In genomic region chr16:29789775-29790182, GRCh38 we compare ENCODE assay signal across 8 cellular contexts. TPM values are rescaled to one million over a fixed set of nuclear protein-coding genes. Genes with fewer than 3 reads are reported as not detected.
DNase-seq lines count a peak whose midpoint lies in the region; ATAC-seq, FAIRE-seq and TF ChIP-seq lines count a peak whose summit lies in the region.

No MANE protein-coding gene starts in this region.

- TF ChIP-seq EP300 in A549 (IDR thresholded peaks at IDR 0.05) = no peak

- 54% methylated on average over 20 of the region's 20 CpGs for WGBS in A549 (ENCODE audit: missing lambda C conversion rate)

- CTCF ChIA-PET in A549 (lab: Yijun Ruan, JAX) = interaction anchor here (0.5 to 4.4 kb wide), 26 partner anchors 9 to 263 kb away, joined by 3 to 54 read pairs (median 6); a partner anchor contains a TSS

- no peak for TF ChIP-seq RAD21 in A549 (conservative IDR thresholded peaks at IDR 0.05 in 1 of 2, IDR thresholded peaks at IDR 0.05 in 1 of 2)

- no peaks in the 10 kb centered on the region; the same call in 1 of the 2 replicates for H3K27me3 Mint-ChIP-seq in HFFc6 (ENCODE audit: insufficient read depth)
- H3K27me3 Mint-ChIP-seq in brain = peaks cover 15% of the 10 kb centered on the region
- H3K27me3 Mint-ChIP-seq in memory B cell = no peaks in the 10 kb centered on the region

- no peak for TF ChIP-seq POLR2A in A549 (IDR thresholded peaks at IDR 0.05; ENCODE audit: low read length)

- H3K36me3 Mint-ChIP-seq in HFFc6 (ENCODE audit: low read depth) = peaks cover 6% of the 10 kb centered on the region; the same call in 1 of the 2 replicates
- H3K36me3 Mint-ChIP-seq in brain = peaks cover 7% of the 10 kb centered on the region
- peaks cover 6% of the 10 kb centered on the region for H3K36me3 Mint-ChIP-seq in memory B cell

- H3K4me1 Mint-ChIP-seq in HFFc6 (ENCODE audit: low read depth) = peaks cover 35% of the 10 kb centered on the region
- peaks cover 51% of the 10 kb centered on the region for H3K4me1 Mint-ChIP-seq in brain
- peaks cover 37% of the 10 kb centered on the region for H3K4me1 Mint-ChIP-seq in memory B cell

- peaks cover 20% of the 10 kb centered on the region for H3K4me1 ChIP-seq in A549

- peak in 1 of 2 experiments; percentile 40 for DNase-seq in A549 (ENCODE audit: low read depth in 1 of 2, low spot score in 1 of 2)
- no peak for DNase-seq in HFFc6
- DNase-seq in memory B cell (ENCODE audit: low spot score in 2 of 2) = no peak
- DNase-seq in urothelium cell line (ENCODE audit: low spot score) = no peak
- DNase-seq in amygdala (lab: John Stamatoyannopoulos, UW) = no peak

- peak overlapping the region; percentile 94 for H3K4me2 ChIP-seq in A549

- FAIRE-seq in A549 (lab: Jason Lieb, UNC) = no peak
- no peak for FAIRE-seq in urothelium cell line (lab: Jason Lieb, UNC)

- peak overlapping the region; percentile 94 for H3K4me3 ChIP-seq in A549

- H3K9me3 Mint-ChIP-seq in HFFc6 (no peaks in the 10 kb centered on the region), brain (peaks cover 0 to 2% (median 0%) of the 10 kb centered on the region in 5 experiments), memory B cell (no peaks in the 10 kb centered on the region)

- peak overlapping the region; percentile 94 to 96 for H3K27ac ChIP-seq in A549

- H3K4me3 Mint-ChIP-seq in HFFc6 = peak overlapping the region; percentile 99
- peak overlapping the region; percentile 95 to 100 (median 99) for H3K4me3 Mint-ChIP-seq in brain
- H3K4me3 Mint-ChIP-seq in memory B cell = peak overlapping the region; percentile 90

- ATAC-seq in A549 (peak; percentile 39 to 47), memory B cell (ENCODE audit: low read depth) (no peak), GM18517 (IDR thresholded peaks at IDR 0.05; ENCODE audit: unreplicated experiment) (no peak), HG02840 (IDR thresholded peaks at IDR 0.05; ENCODE audit: low FRiP score, unreplicated experiment) (no peak)

- POLR2A ChIA-PET in A549 (lab: Yijun Ruan, JAX) = interaction anchor here (0.6 to 2.3 kb wide), 16 partner anchors 9 to 628 kb away, joined by 3 to 25 read pairs (median 4); partner anchors contain the start of genes ALDOA, MAZ and PAGR1

- TF ChIP-seq CTCF in A549 (IDR thresholded peaks at IDR 0.05) (no peak), HFFc6 (IDR thresholded peaks at IDR 0.05) (no peak), brain (conservative IDR thresholded peaks at IDR 0.05) (no peak)

- peak overlapping the region; percentile 92 for H3K27ac Mint-ChIP-seq in HFFc6
- H3K27ac Mint-ChIP-seq in brain = peak overlapping the region; percentile 98 to 99 (median 99)
- H3K27ac Mint-ChIP-seq in memory B cell = peak overlapping the region; percentile 91

- H3K9me3 ChIP-seq in A549 = no peaks in the 10 kb centered on the region

TF ChIP-seq in A549, 52 proteins besides CTCF, POLR2A, EP300 and RAD21:
- TF ChIP-seq FOXS1 (CRISPR knock-in tag; IDR thresholded peaks at IDR 0.05) (no peak), FOSB (CRISPR knock-in tag; IDR thresholded peaks at IDR 0.05) (no peak), HDAC2 (IDR thresholded peaks at IDR 0.05) (no peak)
- TF ChIP-seq, protein P1, sequence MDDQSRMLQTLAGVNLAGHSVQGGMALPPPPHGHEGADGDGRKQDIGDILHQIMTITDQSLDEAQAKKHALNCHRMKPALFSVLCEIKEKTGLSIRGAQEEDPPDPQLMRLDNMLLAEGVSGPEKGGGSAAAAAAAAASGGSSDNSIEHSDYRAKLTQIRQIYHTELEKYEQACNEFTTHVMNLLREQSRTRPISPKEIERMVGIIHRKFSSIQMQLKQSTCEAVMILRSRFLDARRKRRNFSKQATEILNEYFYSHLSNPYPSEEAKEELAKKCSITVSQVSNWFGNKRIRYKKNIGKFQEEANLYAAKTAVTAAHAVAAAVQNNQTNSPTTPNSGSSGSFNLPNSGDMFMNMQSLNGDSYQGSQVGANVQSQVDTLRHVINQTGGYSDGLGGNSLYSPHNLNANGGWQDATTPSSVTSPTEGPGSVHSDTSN (IDR thresholded peaks at IDR 0.05) = no peak

RNA-seq across cellular contexts. Expression of gene KIF22, which starts 0.8 kb away (rescaled TPM):
- polyA plus RNA-seq in A549 (2011; rRNA removed) (64.3 and 85.9 TPM in 2 replicates), A549 (2017; fragmentation: RNase III; extraction: RNeasy Plus Mini Kit Qiagen cat#74134 plus additional on column Dnase treatment) (70.0 to 73.7 TPM (median 72.6 TPM) in 3 replicates), brain (ENCODE audit: insufficient read depth, low read depth, low replicate concordance) (129 TPM)
- polyA plus RNA-seq in A549 (2012; cell fraction: cytosol; rRNA removed) = 131 and 139 TPM in 2 replicates
- polyA plus RNA-seq in A549 (2012; cell fraction: nucleus; rRNA removed) = 316 and 319 TPM in 2 replicates
- 147 and 158 TPM in 2 replicates for polyA minus RNA-seq in A549 (2011; rRNA and poly(A)+ RNA removed)
- total RNA-seq in HFFc6 (2021; fragmentation: NEBNext Ultra II Directional; extraction: Animal tissue kit (Norgen Biotek cat#: 25700)) = 10 to 100 TPM; 26.4 to 50.3 (median 48.9) TPM

RNA-seq across cellular contexts. Expression of gene ZG16, which starts 11.7 kb away (rescaled TPM):
- polyA plus RNA-seq in A549 (2011; rRNA removed) = not detected in 2 replicates
- 0.01 TPM in 1 of 2 replicates, not detected in the other for polyA plus RNA-seq in A549 (2012; cell fraction: cytosol; rRNA removed)
- not detected in 2 replicates for polyA plus RNA-seq in A549 (2012; cell fraction: nucleus; rRNA removed)
- polyA plus RNA-seq in A549 (2017; fragmentation: RNase III; extraction: RNeasy Plus Mini Kit Qiagen cat#74134 plus additional on column Dnase treatment) = not detected in 3 replicates
- polyA minus RNA-seq in A549 (2011; rRNA and poly(A)+ RNA removed) = not detected in 2 replicates
- total RNA-seq in HFFc6 (2021; fragmentation: NEBNext Ultra II Directional; extraction: Animal tissue kit (Norgen Biotek cat#: 25700)) = not detected
- not detected for polyA plus RNA-seq in brain (ENCODE audit: insufficient read depth, low read depth, low replicate concordance)

RNA-seq across cellular contexts. Expression of gene MAZ, which starts 16.6 kb away (rescaled TPM):
- 79.6 and 99.7 TPM in 2 replicates for polyA plus RNA-seq in A549 (2011; rRNA removed)
- 192 and 249 TPM in 2 replicates for polyA plus RNA-seq in A549 (2012; cell fraction: cytosol; rRNA removed)
- polyA plus RNA-seq in A549 (2012; cell fraction: nucleus; rRNA removed) = 213 and 345 TPM in 2 replicates
- polyA plus RNA-seq in A549 (2017; fragmentation: RNase III; extraction: RNeasy Plus Mini Kit Qiagen cat#74134 plus additional on column Dnase treatment) = 216 to 231 TPM (median 221 TPM) in 3 replicates
- 200 and 239 TPM in 2 replicates for polyA minus RNA-seq in A549 (2011; rRNA and poly(A)+ RNA removed)
- total RNA-seq in HFFc6 (2021; fragmentation: NEBNext Ultra II Directional; extraction: Animal tissue kit (Norgen Biotek cat#: 25700)) = 100 to 1,000 TPM; 148 to 178 (median 165) TPM
- 626 TPM for polyA plus RNA-seq in brain (ENCODE audit: insufficient read depth, low read depth, low replicate concordance)

RNA-seq across cellular contexts. Expression of gene PRRT2, which starts 22.2 kb away (rescaled TPM):
- polyA plus RNA-seq in A549 (2011; rRNA removed) (0.25 and 0.34 TPM in 2 replicates), A549 (2017; fragmentation: RNase III; extraction: RNeasy Plus Mini Kit Qiagen cat#74134 plus additional on column Dnase treatment) (0.34 to 0.55 TPM (median 0.44 TPM) in 3 replicates), brain (ENCODE audit: insufficient read depth, low read depth, low replicate concordance) (55.1 TPM)
- polyA plus RNA-seq in A549 (2012; cell fraction: cytosol; rRNA removed) = 0.54 and 0.62 TPM in 2 replicates
- 5.0 and 5.1 TPM in 2 replicates for polyA plus RNA-seq in A549 (2012; cell fraction: nucleus; rRNA removed)
- polyA minus RNA-seq in A549 (2011; rRNA and poly(A)+ RNA removed) = 0.29 and 0.34 TPM in 2 replicates
- total RNA-seq in HFFc6 (2021; fragmentation: NEBNext Ultra II Directional; extraction: Animal tissue kit (Norgen Biotek cat#: 25700)) = 1 to 10 TPM; 2.9 to 4.3 (median 3.6) TPM

RNA-seq across cellular contexts. Expression of gene PAGR1, which starts 26.2 kb away (rescaled TPM):
- polyA plus RNA-seq in A549 (2011; rRNA removed) = 18.9 and 26.7 TPM in 2 replicates
- 43.8 and 50.3 TPM in 2 replicates for polyA plus RNA-seq in A549 (2012; cell fraction: cytosol; rRNA removed)
- 25.9 and 29.0 TPM in 2 replicates for polyA plus RNA-seq in A549 (2012; cell fraction: nucleus; rRNA removed)
- 41.0 to 44.5 TPM (median 43.1 TPM) in 3 replicates for polyA plus RNA-seq in A549 (2017; fragmentation: RNase III; extraction: RNeasy Plus Mini Kit Qiagen cat#74134 plus additional on column Dnase treatment)
- 4.3 and 5.9 TPM in 2 replicates for polyA minus RNA-seq in A549 (2011; rRNA and poly(A)+ RNA removed)
- total RNA-seq in HFFc6 (2021; fragmentation: NEBNext Ultra II Directional; extraction: Animal tissue kit (Norgen Biotek cat#: 25700)) = 10 to 100 TPM; 12.9 to 19.2 (median 17.7) TPM
- polyA plus RNA-seq in brain (ENCODE audit: insufficient read depth, low read depth, low replicate concordance) = 57.0 TPM

Comparison
In these comparisons a context has a peak if more than half of its experiments do, and no peak if none do; other contexts are left out.
1. ATAC-seq: peak in A549 (2 of 2); none in memory B cell (single experiment), GM18517 (single experiment) and HG02840 (single experiment).
2. Peak in every context shown above with its lines, with median percentiles within 50 percentile points of each other: H3K27ac Mint-ChIP-seq and H3K4me3 Mint-ChIP-seq.